8 cellular contexts compared by ENCODE assay signal in genomic region chr11:74929431-74930363, GRCh38. TPM values are rescaled to one million over a fixed set of nuclear protein-coding genes. Genes with fewer than 3 reads are reported as not detected.
DNase-seq lines count a peak whose midpoint lies in the region; ATAC-seq and TF ChIP-seq lines count a peak whose summit lies in the region.

No MANE protein-coding gene starts in this region.

- intact Hi-C loops in esophagus muscularis mucosa (cut with DNase I) (loop anchor here (5.0 kb wide), 2 partner anchors 103 to 313 kb away; partner anchors contain the start of gene TPBGL), natural killer cell (cut with micrococcal nuclease) (loop anchor here (1.0 to 5.0 kb wide), 4 partner anchors 103 to 319 kb away; no protein-coding TSS in a partner anchor)

- no peaks in the 10 kb centered on the region for H3K27me3 Mint-ChIP-seq in natural killer cell (ENCODE audit: low read depth in 2 of 2)

- TF ChIP-seq POLR2A in esophagus muscularis mucosa (IDR thresholded peaks at IDR 0.05; ENCODE audit: low read depth), result no peak

- H3K27me3 ChIP-seq in AG04450 (ENCODE audit: control insufficient read depth, insufficient read depth, low read length) (no peaks in the 10 kb centered on the region), OCI-LY1 (ENCODE audit: insufficient read depth, low read length) (no peaks in the 10 kb centered on the region), esophagus muscularis mucosa (no peaks in the 10 kb centered on the region)

- ATAC-seq in GM18867 (IDR thresholded peaks at IDR 0.05; ENCODE audit: unreplicated experiment), result peak; percentile 70
- peak; percentile 81 to 88 (median 82) for ATAC-seq in natural killer cell
- ATAC-seq in stimulated activated naive CD8-positive, alpha-beta T cell treated with anti-CD3 and anti-CD28 coated beads, Interleukin-15, Interleukin-2, amounts not matched to agents 100 U/mL and 50 U/mL, for 24 hours, result peak; percentile 55

- H3K4me1 ChIP-seq in OCI-LY1 (ENCODE audit: insufficient read depth, low read length, severe bottlenecking), result no peaks in the 10 kb centered on the region
- no peaks in the 10 kb centered on the region for H3K4me1 ChIP-seq in esophagus muscularis mucosa

- no peaks in the 10 kb centered on the region for H3K9me3 Mint-ChIP-seq in natural killer cell

- H3F3A ChIP-seq in OCI-LY1 (ENCODE audit: insufficient read depth, low read length), result no peaks in the 10 kb centered on the region

- peaks cover 9% of the 10 kb centered on the region in 2 donors for H3K4me1 Mint-ChIP-seq in natural killer cell

- H3K4me3 Mint-ChIP-seq in natural killer cell, result no peak overlapping the region

- no peak overlapping the region for H3K4me2 ChIP-seq in OCI-LY1 (ENCODE audit: low read length)

- POLR2A ChIA-PET in AG04450 (lab: Yijun Ruan, JAX), result interaction anchor here (1.5 kb wide), 1 partner anchor 59 kb away, joined by 6 read pairs; the partner anchor contains the start of gene NEU3

- H3K9me3 ChIP-seq in AG04450 (ENCODE audit: control insufficient read depth, insufficient read depth, low read length) (no peaks in the 10 kb centered on the region), OCI-LY1 (ENCODE audit: low read length) (no peaks in the 10 kb centered on the region), esophagus muscularis mucosa (no peaks in the 10 kb centered on the region)

- DNase-seq in AG04450 (ENCODE audit: low read depth, low spot score) (peak; percentile 87), KBM-7 (peak; percentile 77), activated T-cell treated with anti-CD3 and anti-CD28 coated beads for 24 hours (ENCODE audit: low read depth) (peak; percentile 58), esophagus muscularis mucosa (ENCODE audit: extremely low spot score) (no peak), natural killer cell (peak; percentile 28)
- DNase-seq in stimulated activated naive CD8-positive, alpha-beta T cell treated with anti-CD3 and anti-CD28 coated beads, Interleukin-15, Interleukin-2, amounts not matched to agents 100 U/mL and 50 U/mL, for 24 hours, result peak; percentile 67

- H4K20me1 ChIP-seq in OCI-LY1 (ENCODE audit: insufficient read depth, low read length), result no peaks in the 10 kb centered on the region

- 57% methylated on average over 8 of the region's 8 CpGs for WGBS in esophagus muscularis mucosa

- H3K9ac ChIP-seq in OCI-LY1 (ENCODE audit: low read length), result no peak overlapping the region

- in situ Hi-C loops in KBM-7 (cut with MboI; ENCODE audit: low pct_unique_long_range_greater_than_20kb, low sequenced_read_pairs), result no loop called here

- H3K27ac ChIP-seq in AG04450 (ENCODE audit: low read depth, low read length), result no peak overlapping the region
- H3K27ac ChIP-seq in OCI-LY1 (ENCODE audit: low read depth, low read length, poor library complexity, severe bottlenecking), result no peak overlapping the region
- H3K27ac ChIP-seq in esophagus muscularis mucosa (replicated peaks in 1 of 4), result no peak overlapping the region

- H3K36me3 ChIP-seq in OCI-LY1 (ENCODE audit: insufficient read depth, low read length), result peaks cover 57% of the 10 kb centered on the region
- peaks cover 0 to 73% (median 18%) of the 10 kb centered on the region in 4 donors for H3K36me3 ChIP-seq in esophagus muscularis mucosa

- no peak overlapping the region for H3K4me3 ChIP-seq in AG04450 (ENCODE audit: low read depth, low read length)
- H3K4me3 ChIP-seq in OCI-LY1 (ENCODE audit: low read depth, low read length, poor library complexity, severe bottlenecking), result no peak overlapping the region
- H3K4me3 ChIP-seq in esophagus muscularis mucosa, result no peak overlapping the region

- H3K79me2 ChIP-seq in OCI-LY1 (ENCODE audit: insufficient read depth, low read length), result no peaks in the 10 kb centered on the region

- TF ChIP-seq EP300 in esophagus muscularis mucosa (IDR thresholded peaks at IDR 0.05), result no peak

- peak; percentile 91 for TF ChIP-seq CTCF in AG04450 (IDR thresholded peaks at IDR 0.05; ENCODE audit: low read depth, low read length)
- TF ChIP-seq CTCF in OCI-LY1 (IDR thresholded peaks at IDR 0.05; ENCODE audit: low read length), result peak; percentile 95
- TF ChIP-seq CTCF in esophagus muscularis mucosa (IDR thresholded peaks at IDR 0.05), result peak; percentile 79 to 85 (median 84)
- peak; percentile 95 for TF ChIP-seq CTCF in natural killer cell (IDR thresholded peaks at IDR 0.05)

- CTCF ChIA-PET in AG04450 (lab: Charles Lee), result interaction anchor here (0.6 to 8.5 kb wide), 34 partner anchors 8 to 319 kb away, joined by 3 to 97 read pairs (median 5); partner anchors contain the start of genes NEU3 and TPBGL

- H2AFZ ChIP-seq in OCI-LY1 (ENCODE audit: low read length), result no peak overlapping the region

- H3K36me3 Mint-ChIP-seq in natural killer cell, result peaks cover 6% of the 10 kb centered on the region

- H3K9me2 ChIP-seq in OCI-LY1 (ENCODE audit: low read depth, low read length), result no peaks in the 10 kb centered on the region

- H3K27ac Mint-ChIP-seq in natural killer cell, result no peak overlapping the region

RNA-seq across cellular contexts. Expression of gene XRRA1, which starts 19.2 kb away (rescaled TPM):
- polyA plus RNA-seq in AG04450 (2011; rRNA removed), result 5.6 and 7.0 TPM in 2 replicates
- polyA minus RNA-seq in AG04450 (2011; rRNA and poly(A)+ RNA removed), result 17.9 and 25.5 TPM in 2 replicates
- 10 to 100 TPM in 3 of 4 donors, 1 to 10 TPM in 1; 9.1 to 19.5 (median 11.8) TPM for total RNA-seq in esophagus muscularis mucosa
- total RNA-seq in natural killer cell, result 10 to 100 TPM; 12.7 to 14.3 (median 14.3) TPM

RNA-seq across cellular contexts. Expression of gene SPCS2, which starts 19.4 kb away (rescaled TPM):
- polyA plus RNA-seq in AG04450 (2011; rRNA removed), result 108 and 195 TPM in 2 replicates
- polyA minus RNA-seq in AG04450 (2011; rRNA and poly(A)+ RNA removed), result 51.8 and 85.3 TPM in 2 replicates
- total RNA-seq in esophagus muscularis mucosa, result 10 to 100 TPM; 23.6 to 98.7 (median 28.6) TPM
- total RNA-seq in natural killer cell, result 100 to 1,000 TPM in 2 of 3 donors, 10 to 100 TPM in 1; 76.9 to 117 (median 106) TPM

RNA-seq across cellular contexts. Expression of gene NEU3, which starts 59.0 kb away (rescaled TPM):
- polyA plus RNA-seq in AG04450 (2011; rRNA removed), result 5.6 and 5.7 TPM in 2 replicates
- 13.7 and 19.6 TPM in 2 replicates for polyA minus RNA-seq in AG04450 (2011; rRNA and poly(A)+ RNA removed)
- total RNA-seq in esophagus muscularis mucosa (1 to 10 TPM; 2.9 to 6.7 (median 5.7) TPM), natural killer cell (10 to 100 TPM; 16.9 to 24.3 (median 17.5) TPM)
